In genomic region chr17:45791935-45792334, GRCh38 we compare ENCODE assay signal across 19 cellular contexts. TPM values are rescaled to one million over a fixed set of nuclear protein-coding genes. Genes with fewer than 3 reads are reported as not detected.
DNase-seq lines count a peak whose midpoint lies in the region; ATAC-seq and TF ChIP-seq lines count a peak whose summit lies in the region.
"Had no signal": no experiment of that assay in that cellular context is flagged by ENCODE, and none has a peak within 500 bp of the region (broad histone marks: within the 10 kb centered on the region; RNA-seq: fewer than 3 reads in every experiment).

No MANE protein-coding gene starts in this region.

- no peak overlapping the region for H2BK15ac ChIP-seq in neuronal stem cell (ENCODE audit: low read length)

- H3K4me3 ChIP-seq in body of pancreas (no peak overlapping the region), neuronal stem cell (ENCODE audit: low read length in 2 of 2) (no peak overlapping the region), HAP-1 (no peak overlapping the region), WERI-Rb-1 (ENCODE audit: low read depth, low read length) (no peak overlapping the region)
- H3K4me3 ChIP-seq: esophagus muscularis mucosa, smooth muscle cell, testis had no signal

- TF ChIP-seq CTCF in body of pancreas (IDR thresholded peaks at IDR 0.05) (no peak), WERI-Rb-1 (IDR thresholded peaks at IDR 0.05; ENCODE audit: low read depth, low read length) (no peak)

- intact Hi-C loops in body of pancreas (cut with DNase I): no loop called here

- peak; percentile 49 for ATAC-seq in body of pancreas
- ATAC-seq: left ventricle myocardium superior had no signal

- H3K4me1 ChIP-seq in body of pancreas (peaks cover 23% of the 10 kb centered on the region), neuronal stem cell (ENCODE audit: control insufficient read depth in 2 of 2, insufficient read depth in 1 of 2, low read depth in 1 of 2, low read length in 2 of 2) (peaks cover 0 to 6% of the 10 kb centered on the region in 2 donors), HAP-1 (peaks cover 4% of the 10 kb centered on the region)
- H3K4me1 ChIP-seq: testis had no signal

- WGBS in body of pancreas, 2 donors: 23% methylated on average over 6 to 9 of the region's 9 CpGs
- no CpG with 5 or more reads among the region's 9 CpGs for WGBS in neuronal stem cell (ENCODE audit: extremely low coverage in 2 of 2, insufficient read length in 2 of 2, insufficient replicate concordance in 1 of 2), 2 donors

- H2BK5ac ChIP-seq in neuronal stem cell (ENCODE audit: low read length): no peak overlapping the region

- peak overlapping the region; percentile 67 for H2AK5ac ChIP-seq in neuronal stem cell (ENCODE audit: low read depth, low read length)

- no peak overlapping the region for H2BK120ac ChIP-seq in neuronal stem cell (ENCODE audit: low read depth, low read length)

- no peaks in the 10 kb centered on the region for H3K9me3 ChIP-seq in body of pancreas
- no peaks in the 10 kb centered on the region for H3K9me3 ChIP-seq in neuronal stem cell (replicated peaks in 1 of 2; ENCODE audit: control insufficient read depth in 2 of 2, insufficient read depth in 1 of 2, low read depth in 1 of 2, low read length in 2 of 2)
- H3K9me3 ChIP-seq in HAP-1: no peaks in the 10 kb centered on the region
- no peaks in the 10 kb centered on the region for H3K9me3 ChIP-seq in WERI-Rb-1 (ENCODE audit: severe bottlenecking)
- H3K9me3 ChIP-seq: esophagus muscularis mucosa, testis had no signal

- in situ Hi-C loops in HAP-1 (cut with MboI; ENCODE audit: low sequenced_read_pairs): no loop called here

- H3K36me3 ChIP-seq in body of pancreas (replicated peaks in 1 of 2; ENCODE audit: insufficient read depth in 1 of 2, low read depth in 2 of 2) (no peaks in the 10 kb centered on the region), neuronal stem cell (replicated peaks in 1 of 2; ENCODE audit: control insufficient read depth in 2 of 2, insufficient read depth in 2 of 2, low read length in 2 of 2) (no peaks in the 10 kb centered on the region), HAP-1 (replicated peaks) (no peaks in the 10 kb centered on the region), WERI-Rb-1 (no peaks in the 10 kb centered on the region)
- H3K36me3 ChIP-seq: esophagus muscularis mucosa had no signal

- no peak overlapping the region for H4K8ac ChIP-seq in neuronal stem cell (ENCODE audit: low read depth, low read length)

- peak overlapping the region; percentile 25 for H3K9ac ChIP-seq in neuronal stem cell (ENCODE audit: low read depth, low read length, poor library complexity)

- H3K79me1 ChIP-seq in neuronal stem cell (ENCODE audit: low read depth, low read length): no peaks in the 10 kb centered on the region

- no peak overlapping the region for H3K4me2 ChIP-seq in neuronal stem cell (ENCODE audit: insufficient read depth, low read length, poor library complexity, severe bottlenecking)

- no peak overlapping the region for H3K4ac ChIP-seq in neuronal stem cell (ENCODE audit: low read length)

- H3K18ac ChIP-seq in neuronal stem cell (ENCODE audit: low read length): peak overlapping the region; percentile 69

- peak overlapping the region; percentile 11 for H2BK12ac ChIP-seq in neuronal stem cell (ENCODE audit: low read length)

- H3K23ac ChIP-seq in neuronal stem cell (ENCODE audit: low read depth, low read length, poor library complexity): no peak overlapping the region

- H3K27ac ChIP-seq in body of pancreas: no peak overlapping the region
- H3K27ac ChIP-seq in neuronal stem cell (replicated peaks; ENCODE audit: low read length): no peak overlapping the region
- no peak overlapping the region for H3K27ac ChIP-seq in WERI-Rb-1
- H3K27ac ChIP-seq: esophagus muscularis mucosa, testis had no signal

- DNase-seq in Daoy (ENCODE audit: low read depth): peak; percentile 11
- DNase-seq in NCI-H1105 (lab: John Stamatoyannopoulos, UW): peak; percentile 74
- DNase-seq in body of pancreas: peak; percentile 27 to 53 (median 40)
- DNase-seq in neuronal stem cell (ENCODE audit: low spot score): no peak
- no peak for DNase-seq in D341Med (ENCODE audit: low spot score)
- DNase-seq in HAP-1 (ENCODE audit: low spot score in 2 of 2): no peak
- no peak for DNase-seq in activated naive CD4-positive, alpha-beta T cell treated with anti-CD3 and anti-CD28 coated beads, Interleukin-2, amount 50 U/mL, for 16 hours
- DNase-seq in WERI-Rb-1: no peak
- DNase-seq: activated naive CD8-positive, alpha-beta T cell treated with anti-CD3 and anti-CD28 coated beads for 36 hours; activated T-cell treated with anti-CD3 and anti-CD28 coated beads, Interleukin-2, amount 50 U/mL, for 1 hour; dermis blood vessel endothelial cell; left ventricle myocardium superior; naive B cell; NCI-H1092 treated with DMSO at 0.1 percent for 48 hours; testis had no signal

- H3K14ac ChIP-seq in neuronal stem cell (ENCODE audit: low read length): peak overlapping the region; percentile 22

- H4K91ac ChIP-seq in neuronal stem cell (ENCODE audit: low read depth, low read length, poor library complexity): no peak overlapping the region

- no peak for TF ChIP-seq POLR2A in body of pancreas (IDR thresholded peaks at IDR 0.05)

- H3K27me3 ChIP-seq in body of pancreas (peaks cover 0 to 13% of the 10 kb centered on the region in 2 donors), neuronal stem cell (ENCODE audit: control insufficient read depth in 3 of 3, insufficient read depth in 3 of 3, low read depth in 1 of 3, low read length in 3 of 3) (peaks cover 0 to 89% (median 0%) of the 10 kb centered on the region in 3 experiments), HAP-1 (ENCODE audit: low read depth) (peaks cover 48% of the 10 kb centered on the region), WERI-Rb-1 (ENCODE audit: insufficient read depth, low read depth, severe bottlenecking) (no peaks in the 10 kb centered on the region)
- H3K27me3 ChIP-seq: testis had no signal

- H2AFZ ChIP-seq in neuronal stem cell (ENCODE audit: low read length): no peak overlapping the region

RNA-seq across cellular contexts. Expression of gene CRHR1, which starts 7.8 kb away (rescaled TPM):
- 0.63 TPM in 1 of 2 replicates, not detected in the other for total RNA-seq in Daoy (2014; rRNA removed; shearing (Covaris generic))
- total RNA-seq in body of pancreas: not detected
- 2.5 TPM for polyA plus RNA-seq in neuronal stem cell (2013, experiment 1 of 2)
- 2.4 TPM for polyA plus RNA-seq in neuronal stem cell (2013, experiment 2 of 2)
- total RNA-seq: activated naive CD8-positive, alpha-beta T cell treated with anti-CD3 and anti-CD28 coated beads for 36 hours; dermis blood vessel endothelial cell; glomerular endothelial cell; left ventricle myocardium superior had no signal
- polyA plus RNA-seq: IgD-negative memory B cell, smooth muscle cell had no signal

RNA-seq across cellular contexts. Expression of gene SPPL2C, which starts 52.7 kb away (rescaled TPM):
- not detected in 2 replicates for total RNA-seq in Daoy (2014; rRNA removed; shearing (Covaris generic))
- total RNA-seq in body of pancreas: not detected
- not detected for polyA plus RNA-seq in neuronal stem cell (2013, experiment 1 of 2)
- polyA plus RNA-seq in neuronal stem cell (2013, experiment 2 of 2): not detected
- total RNA-seq: activated naive CD8-positive, alpha-beta T cell treated with anti-CD3 and anti-CD28 coated beads for 36 hours; dermis blood vessel endothelial cell; esophagus muscularis mucosa; glomerular endothelial cell; left ventricle myocardium superior; smooth muscle cell had no signal
- polyA plus RNA-seq: IgD-negative memory B cell, smooth muscle cell had no signal

Comparison
In these comparisons a context has a peak if more than half of its experiments do, and no peak if none do; other contexts are left out.
1. DNase-seq: peak in Daoy (single experiment), NCI-H1105 (single experiment) and body of pancreas (4 of 4); none in neuronal stem cell (single experiment), D341Med (single experiment), HAP-1 (0 of 2), activated naive CD4-positive, alpha-beta T cell treated with anti-CD3 and anti-CD28 coated beads, Interleukin-2, amount 50 U/mL, for 16 hours (single experiment) and WERI-Rb-1 (single experiment).